Comparison of ENCODE assay signal across 16 cellular contexts in genomic region chr12:51372021-51372420, GRCh38. TPM values are rescaled to one million over a fixed set of nuclear protein-coding genes. Genes with fewer than 3 reads are reported as not detected.
DNase-seq lines count a peak whose midpoint lies in the region; ATAC-seq, FAIRE-seq and TF ChIP-seq lines count a peak whose summit lies in the region.
"Had no signal": no experiment of that assay in that cellular context is flagged by ENCODE, and none has a peak within 500 bp of the region (broad histone marks: within the 10 kb centered on the region; RNA-seq: fewer than 3 reads in every experiment).

No MANE protein-coding gene starts in this region.

- no peak for TF ChIP-seq CTCF in AG04450 (IDR thresholded peaks at IDR 0.05; ENCODE audit: low read depth, low read length)
- TF ChIP-seq CTCF in OCI-LY3 (IDR thresholded peaks at IDR 0.05; ENCODE audit: low read depth, low read length), result 0 out of 2 replicates have a peak, but pooled peaks have one; percentile 5
- TF ChIP-seq CTCF in epithelial cell of proximal tubule (conservative IDR thresholded peaks at IDR 0.05; ENCODE audit: low read depth, low read length), result peak; percentile 12
- TF ChIP-seq CTCF in pancreas (IDR thresholded peaks at IDR 0.05), result no peak

- POLR2A ChIA-PET in AG04450 (lab: Yijun Ruan, JAX), result interaction anchor here (0.7 to 1.6 kb wide), 8 partner anchors 9 to 608 kb away, joined by 3 to 14 read pairs (median 5); partner anchors contain the start of genes ATF1 and GALNT6

- CTCF ChIA-PET in AG04450 (lab: Charles Lee), result interaction anchor here (0.6 to 1.7 kb wide), 3 partner anchors 18 to 49 kb away, joined by 3 to 6 read pairs (median 3); no protein-coding TSS in a partner anchor

- no peak overlapping the region for H3K4me2 ChIP-seq in OCI-LY3 (ENCODE audit: low read length)

- H3K36me3 ChIP-seq in OCI-LY3 (replicated peaks; ENCODE audit: low read depth, low read length) (peaks cover 70% of the 10 kb centered on the region), pancreas (no peaks in the 10 kb centered on the region)
- H3K36me3 ChIP-seq: right atrium auricular region had no signal

- no peak overlapping the region for H3K4me3 ChIP-seq in AG04450 (ENCODE audit: low read depth, low read length)
- H3K4me3 ChIP-seq in OCI-LY3 (ENCODE audit: low read length), result no peak overlapping the region
- no peak overlapping the region for H3K4me3 ChIP-seq in epithelial cell of proximal tubule (ENCODE audit: low read depth, low read length)
- H3K4me3 ChIP-seq in pancreas, result no peak overlapping the region
- H3K4me3 ChIP-seq: right atrium auricular region had no signal

- H3K4me1 ChIP-seq in OCI-LY3 (ENCODE audit: low read length), result peaks cover 53% of the 10 kb centered on the region
- H3K4me1 ChIP-seq in pancreas, result peaks cover 0 to 7% (median 0%) of the 10 kb centered on the region in 3 donors

- no peaks in the 10 kb centered on the region for H4K20me1 ChIP-seq in OCI-LY3 (ENCODE audit: insufficient read depth, low read length)

- H3K9me3 ChIP-seq in AG04450 (ENCODE audit: control insufficient read depth, insufficient read depth, low read length) (no peaks in the 10 kb centered on the region), OCI-LY3 (ENCODE audit: insufficient read depth, low read length) (no peaks in the 10 kb centered on the region), pancreas (no peaks in the 10 kb centered on the region)
- H3K9me3 ChIP-seq: right atrium auricular region had no signal

- H3K9ac ChIP-seq in OCI-LY3 (ENCODE audit: low read length), result peak overlapping the region; percentile 5; the same call in 1 of the 2 replicates

- no peak for DNase-seq in AG04450 (ENCODE audit: low read depth, low spot score)
- no peak for DNase-seq in epithelial cell of proximal tubule (ENCODE audit: low read depth)
- no peak for DNase-seq in pancreas
- no peak for DNase-seq in GM19240 (ENCODE audit: insufficient read length, low spot score)
- no peak for DNase-seq in NCI-H146 (lab: John Stamatoyannopoulos, UW)
- no peak for DNase-seq in epidermal melanocyte (ENCODE audit: insufficient read length, low spot score)
- DNase-seq in DMS 273 treated with DMSO at 0.1 percent for 48 hours (lab: John Stamatoyannopoulos, UW), result no peak
- DNase-seq: activated CD4-positive, CD25-positive, alpha-beta regulatory T cell treated with anti-CD3 and anti-CD28 coated beads, Interleukin-2, amount 50 U/mL, for 72 hours; activated naive CD4-positive, alpha-beta T cell; GDM1; NCI-H2081; RPMI8226 had no signal

- 66 to 84% methylated on average over 2 of the region's 2 CpGs for WGBS in pancreas, 2 donors

- ATAC-seq in pancreas, result no peak

- intact Hi-C loops in pancreas (cut with DNase I), result no loop called here

- H3K27ac ChIP-seq in AG04450 (ENCODE audit: low read depth, low read length), result peak overlapping the region; percentile 85
- H3K27ac ChIP-seq in OCI-LY3 (ENCODE audit: low read length), result no peak overlapping the region
- peak overlapping the region; percentile 9 to 60 (median 40) for H3K27ac ChIP-seq in pancreas
- H3K27ac ChIP-seq: HL-60, right atrium auricular region had no signal

- no peak overlapping the region for H2AFZ ChIP-seq in OCI-LY3 (ENCODE audit: low read depth, low read length)

- H3K79me2 ChIP-seq in OCI-LY3 (ENCODE audit: low read length), result no peaks in the 10 kb centered on the region

- FAIRE-seq in pancreas (lab: Jason Lieb, UNC), result no peak
- FAIRE-seq: islet of Langerhans had no signal

- no peaks in the 10 kb centered on the region for H3K27me3 ChIP-seq in AG04450 (ENCODE audit: control insufficient read depth, insufficient read depth, low read length)
- no peaks in the 10 kb centered on the region for H3K27me3 ChIP-seq in OCI-LY3 (ENCODE audit: low read depth, low read length)
- H3K27me3 ChIP-seq in pancreas, result no peaks in the 10 kb centered on the region
- H3K27me3 ChIP-seq: right atrium auricular region had no signal

RNA-seq across cellular contexts. Expression of gene GALNT6, which starts 19.2 kb away (rescaled TPM):
- polyA plus RNA-seq in AG04450 (2011; rRNA removed), result 31.1 and 32.1 TPM in 2 replicates
- 26.9 and 36.2 TPM in 2 replicates for polyA minus RNA-seq in AG04450 (2011; rRNA and poly(A)+ RNA removed)
- total RNA-seq in epithelial cell of proximal tubule, result 32.4 and 72.7 TPM in 2 replicates
- 10 to 100 TPM in 3 of 6 donors, 1 to 10 TPM in 3; 8.9 to 16.6 (median 10.6) TPM for total RNA-seq in pancreas
- polyA plus RNA-seq in pancreas, result 1 to 10 TPM; 2.7 to 5.4 TPM

RNA-seq across cellular contexts. Expression of gene CELA1, which starts 25.5 kb away (rescaled TPM):
- 0.74 and 0.79 TPM in 2 replicates for polyA plus RNA-seq in AG04450 (2011; rRNA removed)
- polyA minus RNA-seq in AG04450 (2011; rRNA and poly(A)+ RNA removed), result 0.23 TPM in 1 of 2 replicates, not detected in the other
- total RNA-seq in epithelial cell of proximal tubule, result not detected in 2 replicates
- total RNA-seq in pancreas, result not detected
- not detected for polyA plus RNA-seq in pancreas
- total RNA-seq: right atrium auricular region had no signal

RNA-seq across cellular contexts. Expression of gene BIN2, which starts 48.0 kb away (rescaled TPM):
- polyA plus RNA-seq in AG04450 (2011; rRNA removed) (0.04 TPM in 1 of 2 replicates, not detected in the other), pancreas (1 to 10 TPM in 1 of 2 donors, under 1 TPM in 1; 0.75 to 1.1 TPM)
- polyA minus RNA-seq in AG04450 (2011; rRNA and poly(A)+ RNA removed), result not detected in 2 replicates
- total RNA-seq in epithelial cell of proximal tubule (not detected in 2 replicates), pancreas (1 to 10 TPM in 3 of 6 donors, under 1 TPM in 3; 0.56 to 6.0 (median 1.2) TPM)

RNA-seq across cellular contexts. Expression of gene SLC4A8, which starts 52.6 kb away (rescaled TPM):
- polyA plus RNA-seq in AG04450 (2011; rRNA removed) (6.6 and 6.9 TPM in 2 replicates), pancreas (1 to 10 TPM; 1.4 to 5.5 TPM)
- 7.7 and 7.8 TPM in 2 replicates for polyA minus RNA-seq in AG04450 (2011; rRNA and poly(A)+ RNA removed)
- total RNA-seq in epithelial cell of proximal tubule (0.86 and 1.1 TPM in 2 replicates), pancreas (1 to 10 TPM; 1.0 to 3.1 (median 2.7) TPM)

Comparison
In these comparisons a context has a peak if more than half of its experiments do, and no peak if none do; other contexts are left out.
1. CTCF ChIP-seq: peak in OCI-LY3 (single experiment) and epithelial cell of proximal tubule (single experiment); none in AG04450 (single experiment) and pancreas (0 of 4).